1 cellular context compared by ENCODE assay signal in genomic region chr11:67400942-67401494, GRCh38.
A peak's percentile ranks its signal among the peaks of the same experiment; 100 is the strongest.
TF ChIP-seq lines count a peak whose summit lies in the region.

No MANE protein-coding gene starts in this region.

TF ChIP-seq in HepG2, 621 proteins besides CTCF, POLR2A, EP300 and RAD21 (continued from another document and continues in another):
- TF ChIP-seq PAWR (CRISPR knock-in tag; IDR thresholded peaks at IDR 0.05; ENCODE audit: borderline replicate concordance) (no peak), SP2 (CRISPR knock-in tag; IDR thresholded peaks at IDR 0.05) (0 out of 2 replicates have a peak, but pooled peaks have one; percentile 8), NFATC3 (CRISPR knock-in tag; IDR thresholded peaks at IDR 0.05) (no peak), NFIB (CRISPR knock-in tag; IDR thresholded peaks at IDR 0.05; ENCODE audit: borderline replicate concordance) (no peak), MAFG (CRISPR knock-in tag; IDR thresholded peaks at IDR 0.05) (no peak), JUNB (CRISPR knock-in tag; IDR thresholded peaks at IDR 0.05; ENCODE audit: borderline replicate concordance) (no peak), MAF1 (CRISPR knock-in tag; IDR thresholded peaks at IDR 0.05; ENCODE audit: borderline replicate concordance) (no peak), TRAFD1 (CRISPR knock-in tag; IDR thresholded peaks at IDR 0.05; ENCODE audit: borderline replicate concordance) (no peak), ZFY (CRISPR knock-in tag; IDR thresholded peaks at IDR 0.05) (no peak), ZNF713 (CRISPR knock-in tag; IDR thresholded peaks at IDR 0.05) (no peak), SAP130 (CRISPR knock-in tag; IDR thresholded peaks at IDR 0.05; ENCODE audit: low read depth) (no peak), REXO4 (CRISPR knock-in tag; IDR thresholded peaks at IDR 0.05; ENCODE audit: borderline replicate concordance) (no peak), ZNF7 (CRISPR knock-in tag; IDR thresholded peaks at IDR 0.05) (no peak), TARDBP (CRISPR knock-in tag; IDR thresholded peaks at IDR 0.05) (0 out of 2 replicates have a peak, but pooled peaks have one; percentile 39), ZMYM4 (CRISPR knock-in tag; IDR thresholded peaks at IDR 0.05) (no peak), TMF1 (CRISPR knock-in tag; IDR thresholded peaks at IDR 0.05; ENCODE audit: low read depth) (peak; percentile 31; the same call in 1 of the 2 replicates), DNMT1 (CRISPR knock-in tag; IDR thresholded peaks at IDR 0.05) (no peak), ARID2 (CRISPR knock-in tag; IDR thresholded peaks at IDR 0.05; ENCODE audit: borderline replicate concordance) (0 out of 2 replicates have a peak, but pooled peaks have one; percentile 47), ZFP91 (CRISPR knock-in tag; IDR thresholded peaks at IDR 0.05; ENCODE audit: borderline replicate concordance) (no peak), ZNF274 (CRISPR knock-in tag; IDR thresholded peaks at IDR 0.05) (peak; percentile 79), ZNF3 (CRISPR knock-in tag; IDR thresholded peaks at IDR 0.05) (no peak), ATF7 (IDR thresholded peaks at IDR 0.05) (no peak), ATF7 (CRISPR knock-in tag; IDR thresholded peaks at IDR 0.05) (no peak), SALL1 (CRISPR knock-in tag; IDR thresholded peaks at IDR 0.05) (0 out of 2 replicates have a peak, but pooled peaks have one; percentile 7), ATF7-NPFF (CRISPR knock-in tag; IDR thresholded peaks at IDR 0.05; ENCODE audit: low read depth) (0 out of 2 replicates have a peak, but pooled peaks have one; percentile 25), ZNF225 (CRISPR knock-in tag; IDR thresholded peaks at IDR 0.05) (peak; percentile 28; the same call in 1 of the 2 replicates), BORCS8-MEF2B (CRISPR knock-in tag; IDR thresholded peaks at IDR 0.05) (no peak), ZSCAN31 (CRISPR knock-in tag; IDR thresholded peaks at IDR 0.05; ENCODE audit: low read depth) (0 out of 2 replicates have a peak, but pooled peaks have one; percentile 20), RFX5 (IDR thresholded peaks at IDR 0.05; ENCODE audit: low read depth, low read length) (no peak), MAZ (IDR thresholded peaks at IDR 0.05; ENCODE audit: borderline replicate concordance, low read depth, low read length) (no peak), MAZ (CRISPR knock-in tag; IDR thresholded peaks at IDR 0.05; ENCODE audit: low read depth) (no peak), PHF8 (CRISPR knock-in tag; IDR thresholded peaks at IDR 0.05) (peak; percentile 39; the same call in 1 of the 2 replicates), ZEB1 (IDR thresholded peaks at IDR 0.05; ENCODE audit: insufficient replicate concordance, low read depth) (no peak), SP5 (CRISPR knock-in tag; IDR thresholded peaks at IDR 0.05; ENCODE audit: borderline replicate concordance, low read depth) (no peak), HNF4G (IDR thresholded peaks at IDR 0.05; ENCODE audit: borderline replicate concordance, low read depth, low read length) (no peak), HNF4G (CRISPR knock-in tag; IDR thresholded peaks at IDR 0.05; ENCODE audit: borderline replicate concordance, low read depth) (no peak), NR2F1 (CRISPR knock-in tag; IDR thresholded peaks at IDR 0.05) (no peak)
- TF ChIP-seq, protein P1, sequence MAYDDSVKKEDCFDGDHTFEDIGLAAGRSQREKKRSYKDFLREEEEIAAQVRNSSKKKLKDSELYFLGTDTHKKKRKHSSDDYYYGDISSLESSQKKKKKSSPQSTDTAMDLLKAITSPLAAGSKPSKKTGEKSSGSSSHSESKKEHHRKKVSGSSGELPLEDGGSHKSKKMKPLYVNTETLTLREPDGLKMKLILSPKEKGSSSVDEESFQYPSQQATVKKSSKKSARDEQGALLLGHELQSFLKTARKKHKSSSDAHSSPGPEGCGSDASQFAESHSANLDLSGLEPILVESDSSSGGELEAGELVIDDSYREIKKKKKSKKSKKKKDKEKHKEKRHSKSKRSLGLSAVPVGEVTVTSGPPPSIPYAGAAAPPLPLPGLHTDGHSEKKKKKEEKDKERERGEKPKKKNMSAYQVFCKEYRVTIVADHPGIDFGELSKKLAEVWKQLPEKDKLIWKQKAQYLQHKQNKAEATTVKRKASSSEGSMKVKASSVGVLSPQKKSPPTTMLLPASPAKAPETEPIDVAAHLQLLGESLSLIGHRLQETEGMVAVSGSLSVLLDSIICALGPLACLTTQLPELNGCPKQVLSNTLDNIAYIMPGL (CRISPR knock-in tag; IDR thresholded peaks at IDR 0.05; ENCODE audit: borderline replicate concordance in 1 of 2, low read depth in 1 of 2): 0 out of 4 replicates have a peak, but pooled peaks of 1 of the 2 experiments have one; percentile 25
- TF ChIP-seq, protein P2, sequence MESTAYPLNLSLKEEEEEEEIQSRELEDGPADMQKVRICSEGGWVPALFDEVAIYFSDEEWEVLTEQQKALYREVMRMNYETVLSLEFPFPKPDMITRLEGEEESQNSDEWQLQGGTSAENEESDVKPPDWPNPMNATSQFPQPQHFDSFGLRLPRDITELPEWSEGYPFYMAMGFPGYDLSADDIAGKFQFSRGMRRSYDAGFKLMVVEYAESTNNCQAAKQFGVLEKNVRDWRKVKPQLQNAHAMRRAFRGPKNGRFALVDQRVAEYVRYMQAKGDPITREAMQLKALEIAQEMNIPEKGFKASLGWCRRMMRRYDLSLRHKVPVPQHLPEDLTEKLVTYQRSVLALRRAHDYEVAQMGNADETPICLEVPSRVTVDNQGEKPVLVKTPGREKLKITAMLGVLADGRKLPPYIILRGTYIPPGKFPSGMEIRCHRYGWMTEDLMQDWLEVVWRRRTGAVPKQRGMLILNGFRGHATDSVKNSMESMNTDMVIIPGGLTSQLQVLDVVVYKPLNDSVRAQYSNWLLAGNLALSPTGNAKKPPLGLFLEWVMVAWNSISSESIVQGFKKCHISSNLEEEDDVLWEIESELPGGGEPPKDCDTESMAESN (CRISPR knock-in tag; conservative IDR thresholded peaks at IDR 0.05): no peak
- TF ChIP-seq, protein P3, sequence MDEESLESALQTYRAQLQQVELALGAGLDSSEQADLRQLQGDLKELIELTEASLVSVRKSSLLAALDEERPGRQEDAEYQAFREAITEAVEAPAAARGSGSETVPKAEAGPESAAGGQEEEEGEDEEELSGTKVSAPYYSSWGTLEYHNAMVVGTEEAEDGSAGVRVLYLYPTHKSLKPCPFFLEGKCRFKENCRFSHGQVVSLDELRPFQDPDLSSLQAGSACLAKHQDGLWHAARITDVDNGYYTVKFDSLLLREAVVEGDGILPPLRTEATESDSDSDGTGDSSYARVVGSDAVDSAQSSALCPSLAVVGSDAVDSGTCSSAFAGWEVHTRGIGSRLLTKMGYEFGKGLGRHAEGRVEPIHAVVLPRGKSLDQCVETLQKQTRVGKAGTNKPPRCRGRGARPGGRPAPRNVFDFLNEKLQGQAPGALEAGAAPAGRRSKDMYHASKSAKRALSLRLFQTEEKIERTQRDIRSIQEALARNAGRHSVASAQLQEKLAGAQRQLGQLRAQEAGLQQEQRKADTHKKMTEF (CRISPR knock-in tag; IDR thresholded peaks at IDR 0.05): 0 out of 2 replicates have a peak, but pooled peaks have one; percentile 34
- TF ChIP-seq, protein P4, sequence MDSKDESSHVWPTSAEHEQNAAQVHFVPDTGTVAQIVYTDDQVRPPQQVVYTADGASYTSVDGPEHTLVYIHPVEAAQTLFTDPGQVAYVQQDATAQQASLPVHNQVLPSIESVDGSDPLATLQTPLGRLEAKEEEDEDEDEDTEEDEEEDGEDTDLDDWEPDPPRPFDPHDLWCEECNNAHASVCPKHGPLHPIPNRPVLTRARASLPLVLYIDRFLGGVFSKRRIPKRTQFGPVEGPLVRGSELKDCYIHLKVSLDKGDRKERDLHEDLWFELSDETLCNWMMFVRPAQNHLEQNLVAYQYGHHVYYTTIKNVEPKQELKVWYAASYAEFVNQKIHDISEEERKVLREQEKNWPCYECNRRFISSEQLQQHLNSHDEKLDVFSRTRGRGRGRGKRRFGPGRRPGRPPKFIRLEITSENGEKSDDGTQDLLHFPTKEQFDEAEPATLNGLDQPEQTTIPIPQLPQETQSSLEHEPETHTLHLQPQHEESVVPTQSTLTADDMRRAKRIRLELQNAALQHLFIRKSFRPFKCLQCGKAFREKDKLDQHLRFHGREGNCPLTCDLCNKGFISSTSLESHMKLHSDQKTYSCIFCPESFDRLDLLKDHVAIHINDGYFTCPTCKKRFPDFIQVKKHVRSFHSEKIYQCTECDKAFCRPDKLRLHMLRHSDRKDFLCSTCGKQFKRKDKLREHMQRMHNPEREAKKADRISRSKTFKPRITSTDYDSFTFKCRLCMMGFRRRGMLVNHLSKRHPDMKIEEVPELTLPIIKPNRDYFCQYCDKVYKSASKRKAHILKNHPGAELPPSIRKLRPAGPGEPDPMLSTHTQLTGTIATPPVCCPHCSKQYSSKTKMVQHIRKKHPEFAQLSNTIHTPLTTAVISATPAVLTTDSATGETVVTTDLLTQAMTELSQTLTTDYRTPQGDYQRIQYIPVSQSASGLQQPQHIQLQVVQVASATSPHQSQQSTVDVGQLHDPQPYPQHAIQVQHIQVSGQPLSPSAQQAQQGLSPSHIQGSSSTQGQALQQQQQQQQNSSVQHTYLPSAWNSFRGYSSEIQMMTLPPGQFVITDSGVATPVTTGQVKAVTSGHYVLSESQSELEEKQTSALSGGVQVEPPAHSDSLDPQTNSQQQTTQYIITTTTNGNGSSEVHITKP (CRISPR knock-in tag; IDR thresholded peaks at IDR 0.05; ENCODE audit: low read depth): no peak
- TF ChIP-seq, protein P5, sequence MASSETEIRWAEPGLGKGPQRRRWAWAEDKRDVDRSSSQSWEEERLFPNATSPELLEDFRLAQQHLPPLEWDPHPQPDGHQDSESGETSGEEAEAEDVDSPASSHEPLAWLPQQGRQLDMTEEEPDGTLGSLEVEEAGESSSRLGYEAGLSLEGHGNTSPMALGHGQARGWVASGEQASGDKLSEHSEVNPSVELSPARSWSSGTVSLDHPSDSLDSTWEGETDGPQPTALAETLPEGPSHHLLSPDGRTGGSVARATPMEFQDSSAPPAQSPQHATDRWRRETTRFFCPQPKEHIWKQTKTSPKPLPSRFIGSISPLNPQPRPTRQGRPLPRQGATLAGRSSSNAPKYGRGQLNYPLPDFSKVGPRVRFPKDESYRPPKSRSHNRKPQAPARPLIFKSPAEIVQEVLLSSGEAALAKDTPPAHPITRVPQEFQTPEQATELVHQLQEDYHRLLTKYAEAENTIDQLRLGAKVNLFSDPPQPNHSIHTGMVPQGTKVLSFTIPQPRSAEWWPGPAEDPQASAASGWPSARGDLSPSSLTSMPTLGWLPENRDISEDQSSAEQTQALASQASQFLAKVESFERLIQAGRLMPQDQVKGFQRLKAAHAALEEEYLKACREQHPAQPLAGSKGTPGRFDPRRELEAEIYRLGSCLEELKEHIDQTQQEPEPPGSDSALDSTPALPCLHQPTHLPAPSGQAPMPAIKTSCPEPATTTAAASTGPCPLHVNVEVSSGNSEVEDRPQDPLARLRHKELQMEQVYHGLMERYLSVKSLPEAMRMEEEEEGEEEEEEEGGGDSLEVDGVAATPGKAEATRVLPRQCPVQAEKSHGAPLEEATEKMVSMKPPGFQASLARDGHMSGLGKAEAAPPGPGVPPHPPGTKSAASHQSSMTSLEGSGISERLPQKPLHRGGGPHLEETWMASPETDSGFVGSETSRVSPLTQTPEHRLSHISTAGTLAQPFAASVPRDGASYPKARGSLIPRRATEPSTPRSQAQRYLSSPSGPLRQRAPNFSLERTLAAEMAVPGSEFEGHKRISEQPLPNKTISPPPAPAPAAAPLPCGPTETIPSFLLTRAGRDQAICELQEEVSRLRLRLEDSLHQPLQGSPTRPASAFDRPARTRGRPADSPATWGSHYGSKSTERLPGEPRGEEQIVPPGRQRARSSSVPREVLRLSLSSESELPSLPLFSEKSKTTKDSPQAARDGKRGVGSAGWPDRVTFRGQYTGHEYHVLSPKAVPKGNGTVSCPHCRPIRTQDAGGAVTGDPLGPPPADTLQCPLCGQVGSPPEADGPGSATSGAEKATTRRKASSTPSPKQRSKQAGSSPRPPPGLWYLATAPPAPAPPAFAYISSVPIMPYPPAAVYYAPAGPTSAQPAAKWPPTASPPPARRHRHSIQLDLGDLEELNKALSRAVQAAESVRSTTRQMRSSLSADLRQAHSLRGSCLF (CRISPR knock-in tag; IDR thresholded peaks at IDR 0.05; ENCODE audit: borderline replicate concordance): no peak
- TF ChIP-seq, protein P6, sequence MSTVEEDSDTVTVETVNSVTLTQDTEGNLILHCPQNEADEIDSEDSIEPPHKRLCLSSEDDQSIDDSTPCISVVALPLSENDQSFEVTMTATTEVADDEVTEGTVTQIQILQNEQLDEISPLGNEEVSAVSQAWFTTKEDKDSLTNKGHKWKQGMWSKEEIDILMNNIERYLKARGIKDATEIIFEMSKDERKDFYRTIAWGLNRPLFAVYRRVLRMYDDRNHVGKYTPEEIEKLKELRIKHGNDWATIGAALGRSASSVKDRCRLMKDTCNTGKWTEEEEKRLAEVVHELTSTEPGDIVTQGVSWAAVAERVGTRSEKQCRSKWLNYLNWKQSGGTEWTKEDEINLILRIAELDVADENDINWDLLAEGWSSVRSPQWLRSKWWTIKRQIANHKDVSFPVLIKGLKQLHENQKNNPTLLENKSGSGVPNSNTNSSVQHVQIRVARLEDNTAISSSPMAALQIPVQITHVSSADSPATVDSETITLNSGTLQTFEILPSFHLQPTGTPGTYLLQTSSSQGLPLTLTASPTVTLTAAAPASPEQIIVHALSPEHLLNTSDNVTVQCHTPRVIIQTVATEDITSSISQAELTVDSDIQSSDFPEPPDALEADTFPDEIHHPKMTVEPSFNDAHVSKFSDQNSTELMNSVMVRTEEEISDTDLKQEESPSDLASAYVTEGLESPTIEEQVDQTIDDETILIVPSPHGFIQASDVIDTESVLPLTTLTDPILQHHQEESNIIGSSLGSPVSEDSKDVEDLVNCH (CRISPR knock-in tag; IDR thresholded peaks at IDR 0.05): no peak
- TF ChIP-seq, protein P7, sequence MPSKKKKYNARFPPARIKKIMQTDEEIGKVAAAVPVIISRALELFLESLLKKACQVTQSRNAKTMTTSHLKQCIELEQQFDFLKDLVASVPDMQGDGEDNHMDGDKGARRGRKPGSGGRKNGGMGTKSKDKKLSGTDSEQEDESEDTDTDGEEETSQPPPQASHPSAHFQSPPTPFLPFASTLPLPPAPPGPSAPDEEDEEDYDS (CRISPR knock-in tag; IDR thresholded peaks at IDR 0.05): no peak
